Comparison of ENCODE assay signal across 1 cellular context in genomic region chr12:110826592-110827200, GRCh38.
TF ChIP-seq lines count a peak whose summit lies in the region.

No MANE protein-coding gene starts in this region.

TF ChIP-seq in K562, 482 proteins besides CTCF, POLR2A, EP300 and RAD21 (continued from another document and continues in another):
- TF ChIP-seq PKNOX1 (IDR thresholded peaks at IDR 0.05) (peak; percentile 52), DACH1 (IDR thresholded peaks at IDR 0.05; ENCODE audit: partially characterized antibody) (peak; percentile 36), ZNF518B (CRISPR knock-in tag; IDR thresholded peaks at IDR 0.05) (no peak), ZNF175 (CRISPR knock-in tag; IDR thresholded peaks at IDR 0.05; ENCODE audit: low read depth) (no peak), SAFB2 (IDR thresholded peaks at IDR 0.05; ENCODE audit: borderline replicate concordance, low read depth, low read length, severe bottlenecking) (no peak), CC2D1A (IDR thresholded peaks at IDR 0.05) (peak; percentile 85), SNRNP70 (optimal IDR thresholded peaks at IDR 0.05; ENCODE audit: low read depth, low read length) (no peak), SMARCB1 (IDR thresholded peaks at IDR 0.05; ENCODE audit: insufficient read length, low read depth) (no peak), NR3C1 (CRISPR knock-in tag; IDR thresholded peaks at IDR 0.05) (no peak), STAG1 (CRISPR knock-in tag; IDR thresholded peaks at IDR 0.05; ENCODE audit: borderline replicate concordance) (peak; percentile 86; the same call in 1 of the 2 replicates), XRCC5 (IDR thresholded peaks at IDR 0.05; ENCODE audit: low read depth, low read length) (0 out of 2 replicates have a peak, but pooled peaks have one; percentile 70), ZNF695 (CRISPR knock-in tag; IDR thresholded peaks at IDR 0.05) (no peak), TSHZ1 (CRISPR knock-in tag; IDR thresholded peaks at IDR 0.05) (no peak), STAT6 (CRISPR knock-in tag; IDR thresholded peaks at IDR 0.05) (no peak), L3MBTL2 (IDR thresholded peaks at IDR 0.05) (peak; percentile 61), ZNF384 (IDR thresholded peaks at IDR 0.05; ENCODE audit: low read depth, low read length) (peak; percentile 47; the same call in 1 of the 2 replicates), CREB3L1 (IDR thresholded peaks at IDR 0.05; ENCODE audit: borderline replicate concordance, low read depth) (0 out of 2 replicates have a peak, but pooled peaks have one; percentile 28), MGA (IDR thresholded peaks at IDR 0.05) (peak; percentile 30; the same call in 1 of the 2 replicates), GTF3C2 (IDR thresholded peaks at IDR 0.05; ENCODE audit: borderline replicate concordance, extremely low read depth, insufficient read length) (peak; percentile 21), ARID1B (IDR thresholded peaks at IDR 0.05) (no peak; the same call in 1 of the 2 replicates), CTBP1 (IDR thresholded peaks at IDR 0.05; ENCODE audit: borderline replicate concordance) (peak; percentile 72; the same call in 1 of the 2 replicates), ZNF444 (CRISPR knock-in tag; IDR thresholded peaks at IDR 0.05) (no peak)
